ENCODE assay signal across 17 cellular contexts in the genomic region with DNA sequence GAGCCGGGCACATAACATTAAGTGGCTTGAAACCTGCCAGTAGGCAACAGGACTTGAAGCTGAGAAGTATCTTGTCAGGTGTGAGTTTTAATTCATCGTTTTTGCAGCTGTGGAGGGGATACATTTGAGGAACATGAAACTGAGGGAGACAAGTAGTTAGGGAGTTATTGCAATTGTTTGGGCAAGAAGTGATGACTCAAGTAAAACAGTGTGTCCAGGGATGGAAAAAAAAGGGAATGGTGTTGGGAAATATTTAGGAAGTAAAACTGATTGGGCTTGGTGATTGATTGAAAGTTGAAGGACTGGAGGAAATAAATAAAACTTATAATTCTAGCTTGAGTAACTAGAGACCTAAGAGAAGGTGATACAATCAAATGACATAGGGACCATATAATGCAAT.
DNase-seq lines count a peak whose midpoint lies in the region; ATAC-seq and TF ChIP-seq lines count a peak whose summit lies in the region.
"Had no signal": no experiment of that assay in that cellular context is flagged by ENCODE, and none has a peak within 500 bp of the region (broad histone marks: within the 10 kb centered on the region; RNA-seq: fewer than 3 reads in every experiment).

No MANE protein-coding gene starts in this region.

- H3K9ac ChIP-seq in IMR-90 (ENCODE audit: low read depth, low read length), result no peak overlapping the region

- H3K36me3 ChIP-seq in IMR-90 (ENCODE audit: control insufficient read depth, insufficient read depth, low read length) (no peaks in the 10 kb centered on the region), RWPE2 (ENCODE audit: low read depth) (no peaks in the 10 kb centered on the region)
- H3K36me3 ChIP-seq: heart left ventricle, thyroid gland had no signal

- H3K4me1 ChIP-seq in IMR-90 (ENCODE audit: control insufficient read depth, insufficient read depth, low read length), result peaks cover 21% of the 10 kb centered on the region
- H3K4me1 ChIP-seq in RWPE2 (ENCODE audit: insufficient read depth, poor library complexity, severe bottlenecking), result peaks cover 29% of the 10 kb centered on the region
- H3K4me1 ChIP-seq: psoas muscle had no signal

- H4K5ac ChIP-seq in IMR-90 (ENCODE audit: low read depth, low read length), result no peak overlapping the region

- peaks cover 17% of the 10 kb centered on the region for H3K9me1 ChIP-seq in IMR-90 (ENCODE audit: insufficient read depth, low read length)

- H3K27me3 ChIP-seq in IMR-90 (ENCODE audit: control insufficient read depth, insufficient read depth, low read length), result no peaks in the 10 kb centered on the region
- no peaks in the 10 kb centered on the region for H3K27me3 ChIP-seq in RWPE2 (ENCODE audit: insufficient read depth, poor library complexity, severe bottlenecking)
- H3K27me3 ChIP-seq: heart left ventricle, thyroid gland had no signal

- no peak overlapping the region for H2AFZ ChIP-seq in IMR-90 (replicated peaks; ENCODE audit: low read length, poor library complexity)

- 0 out of 2 replicates have a peak overlapping the region, but pooled peaks have one; percentile 14 for H3K14ac ChIP-seq in IMR-90 (replicated peaks; ENCODE audit: low read depth, low read length)

- in situ Hi-C loops in IMR-90 (cut with MboI; ENCODE audit: low sequenced_read_pairs), result no loop called here

- 0 out of 3 replicates have a peak overlapping the region, but pooled peaks have one; percentile 56 for H2BK15ac ChIP-seq in IMR-90 (ENCODE audit: low read depth, low read length)

- no peak overlapping the region for H2AK9ac ChIP-seq in IMR-90 (replicated peaks; ENCODE audit: low read depth, low read length, poor library complexity)

- H3K18ac ChIP-seq in IMR-90 (ENCODE audit: low read depth, low read length), result peak overlapping the region; percentile 64; the same call in 1 of the 2 replicates

- intact Hi-C loops in IMR-90 (cut with micrococcal nuclease), result no loop called here

- no peak for TF ChIP-seq RAD21 in IMR-90 (IDR thresholded peaks at IDR 0.05; ENCODE audit: low read length)

- DNase-seq in IMR-90 (peak; percentile 56), RWPE2 (ENCODE audit: low spot score) (no peak), fibroblast of gingiva (ENCODE audit: low read depth) (peak; percentile 39), OCI-M1 (lab: John Stamatoyannopoulos, UW) (no peak), NCI-H2081 (lab: John Stamatoyannopoulos, UW) (no peak)
- DNase-seq: activated CD4-positive, alpha-beta T cell treated with anti-CD3 and anti-CD28 coated beads, Interleukin-2, amount 10 ng/mL, durations not matched to agents 24 days and 14 days; aorta; C1 segment of cervical spinal cord; heart left ventricle; NCI-H1930; NCI-H524 treated with DMSO at 0.1 percent for 48 hours; psoas muscle; thyroid gland had no signal

- H3K23ac ChIP-seq in IMR-90 (ENCODE audit: low read depth, low read length), result no peak overlapping the region

- H2BK120ac ChIP-seq in IMR-90 (ENCODE audit: low read depth, low read length), result peak overlapping the region; percentile 8; the same call in 1 of the 2 replicates

- H2BK20ac ChIP-seq in IMR-90 (ENCODE audit: low read depth, low read length), result no peak overlapping the region

- CTCF ChIA-PET in IMR-90 (lab: Yijun Ruan, JAX), result interaction anchor here (0.8 to 1.8 kb wide), 2 partner anchors 13 to 81 kb away, joined by 3 to 8 read pairs; no protein-coding TSS in a partner anchor

- H3K27ac ChIP-seq in IMR-90 (ENCODE audit: insufficient read depth, low read length), result no peak overlapping the region; the same call in 1 of the 2 replicates
- H3K27ac ChIP-seq in RWPE2 (ENCODE audit: poor library complexity, severe bottlenecking), result peak overlapping the region; percentile 68
- H3K27ac ChIP-seq: coronary artery, heart left ventricle, psoas muscle, thyroid gland had no signal

- H4K8ac ChIP-seq in IMR-90 (ENCODE audit: low read depth in 2 of 2, low read length in 2 of 2), result no peak overlapping the region

- 0 out of 2 replicates have a peak overlapping the region, but pooled peaks have one; percentile 20 for H3K4ac ChIP-seq in IMR-90 (ENCODE audit: low read depth, low read length)

- H2AK5ac ChIP-seq in IMR-90 (ENCODE audit: low read depth, low read length), result no peak overlapping the region; the same call in 1 of the 2 replicates

- H3K79me1 ChIP-seq in IMR-90 (ENCODE audit: low read depth in 1 of 2, low read length in 2 of 2), result 0 out of 4 replicates have a peak, but pooled peaks cover 0 to 7% of the 10 kb centered on the region in 2 experiments

- no peak overlapping the region for H3K56ac ChIP-seq in IMR-90 (ENCODE audit: extremely low read depth, insufficient read depth, low read length)

- ATAC-seq in IMR-90 (ENCODE audit: low read depth) (peak; percentile 19; the same call in 1 of the 2 replicates), RWPE2 (ENCODE audit: low read depth) (peak; percentile 50), GM21825 (IDR thresholded peaks at IDR 0.05; ENCODE audit: unreplicated experiment) (no peak), GM19397 (IDR thresholded peaks at IDR 0.05; ENCODE audit: unreplicated experiment) (no peak)
- ATAC-seq: heart left ventricle; natural killer cell treated with Interleukin-12 subunit alpha and Interleukin-12 subunit beta and Interleukin-15 and Interleukin-18, amount 100 ng/mL, for 72 hours; psoas muscle had no signal

- POLR2A ChIA-PET in IMR-90 (lab: Charles Lee; ENCODE audit: unreplicated experiment), result no interaction called here

- H2BK5ac ChIP-seq in IMR-90 (ENCODE audit: low read depth, low read length, poor library complexity, severe bottlenecking), result peak overlapping the region; percentile 37

- H4K20me1 ChIP-seq in IMR-90 (ENCODE audit: insufficient read depth, low read length), result no peaks in the 10 kb centered on the region

- no peak for TF ChIP-seq CTCF in IMR-90 (conservative IDR thresholded peaks at IDR 0.05; ENCODE audit: low read depth, low read length)
- no peak for TF ChIP-seq CTCF in RWPE2 (IDR thresholded peaks at IDR 0.05; ENCODE audit: poor library complexity, severe bottlenecking)

- BruUV-seq in IMR-90 (replicated peaks; lab: Mats Ljungman, UMichigan), result no TSS peak

- no peak overlapping the region; the same call in 1 of the 2 replicates for H4K91ac ChIP-seq in IMR-90 (ENCODE audit: insufficient read depth, low read depth, low read length)

- no peaks in the 10 kb centered on the region for H3K9me3 ChIP-seq in IMR-90 (ENCODE audit: control insufficient read depth, insufficient read depth, low read length)
- no peaks in the 10 kb centered on the region for H3K9me3 ChIP-seq in RWPE2 (ENCODE audit: severe bottlenecking)
- H3K9me3 ChIP-seq: heart left ventricle, psoas muscle, thyroid gland had no signal

- dilution Hi-C loops in IMR-90 (cut with HindIII; ENCODE audit: low sequenced_read_pairs, unreplicated experiment), result no loop called here

- WGBS in IMR-90 (ENCODE audit: extremely low coverage in 2 of 2, insufficient read length in 1 of 2), 2 experiments, result 75% methylated on average over 1 of the region's 2 CpGs; no CpG with 5 or more reads in 1 of the 2 experiments

- TF ChIP-seq POLR2A in IMR-90 (IDR thresholded peaks at IDR 0.05; ENCODE audit: low read depth, low read length), result no peak

- H3K4me2 ChIP-seq in IMR-90 (ENCODE audit: low read depth, low read length), result no peak overlapping the region

- H3K4me3 ChIP-seq in IMR-90 (ENCODE audit: insufficient read depth, low read depth, low read length) (no peak overlapping the region), RWPE2 (ENCODE audit: severe bottlenecking) (no peak overlapping the region)
- H3K4me3 ChIP-seq: coronary artery, heart left ventricle, psoas muscle, thyroid gland had no signal

TF ChIP-seq in IMR-90, 13 proteins besides CTCF, POLR2A, EP300 and RAD21:
- peak; percentile 88 for TF ChIP-seq MAFK (IDR thresholded peaks at IDR 0.05; ENCODE audit: low read depth, low read length)
- no peak for TF ChIP-seq BHLHE40 (IDR thresholded peaks at IDR 0.05; ENCODE audit: low read depth, low read length)
- TF ChIP-seq, protein P1, sequence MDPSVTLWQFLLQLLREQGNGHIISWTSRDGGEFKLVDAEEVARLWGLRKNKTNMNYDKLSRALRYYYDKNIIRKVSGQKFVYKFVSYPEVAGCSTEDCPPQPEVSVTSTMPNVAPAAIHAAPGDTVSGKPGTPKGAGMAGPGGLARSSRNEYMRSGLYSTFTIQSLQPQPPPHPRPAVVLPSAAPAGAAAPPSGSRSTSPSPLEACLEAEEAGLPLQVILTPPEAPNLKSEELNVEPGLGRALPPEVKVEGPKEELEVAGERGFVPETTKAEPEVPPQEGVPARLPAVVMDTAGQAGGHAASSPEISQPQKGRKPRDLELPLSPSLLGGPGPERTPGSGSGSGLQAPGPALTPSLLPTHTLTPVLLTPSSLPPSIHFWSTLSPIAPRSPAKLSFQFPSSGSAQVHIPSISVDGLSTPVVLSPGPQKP (IDR thresholded peaks at IDR 0.05; ENCODE audit: borderline replicate concordance, low read depth, low read length), result no peak
- no peak for TF ChIP-seq CHD1 (IDR thresholded peaks at IDR 0.05; ENCODE audit: low read depth, low read length)
- TF ChIP-seq CEBPB (IDR thresholded peaks at IDR 0.05; ENCODE audit: low read depth, low read length), result peak; percentile 78
- TF ChIP-seq MAZ (IDR thresholded peaks at IDR 0.05; ENCODE audit: borderline replicate concordance, low read depth, low read length), result no peak

Comparison
In these comparisons a context has a peak if more than half of its experiments do, and no peak if none do; other contexts are left out.
1. ATAC-seq: peak in IMR-90 (single experiment) and RWPE2 (single experiment); none in GM21825 (single experiment) and GM19397 (single experiment).
2. DNase-seq: peak in IMR-90 (single experiment) and fibroblast of gingiva (single experiment); none in RWPE2 (single experiment), OCI-M1 (single experiment) and NCI-H2081 (0 of 2).